ENCODE assay signal across 8 cellular contexts in the genomic region with DNA sequence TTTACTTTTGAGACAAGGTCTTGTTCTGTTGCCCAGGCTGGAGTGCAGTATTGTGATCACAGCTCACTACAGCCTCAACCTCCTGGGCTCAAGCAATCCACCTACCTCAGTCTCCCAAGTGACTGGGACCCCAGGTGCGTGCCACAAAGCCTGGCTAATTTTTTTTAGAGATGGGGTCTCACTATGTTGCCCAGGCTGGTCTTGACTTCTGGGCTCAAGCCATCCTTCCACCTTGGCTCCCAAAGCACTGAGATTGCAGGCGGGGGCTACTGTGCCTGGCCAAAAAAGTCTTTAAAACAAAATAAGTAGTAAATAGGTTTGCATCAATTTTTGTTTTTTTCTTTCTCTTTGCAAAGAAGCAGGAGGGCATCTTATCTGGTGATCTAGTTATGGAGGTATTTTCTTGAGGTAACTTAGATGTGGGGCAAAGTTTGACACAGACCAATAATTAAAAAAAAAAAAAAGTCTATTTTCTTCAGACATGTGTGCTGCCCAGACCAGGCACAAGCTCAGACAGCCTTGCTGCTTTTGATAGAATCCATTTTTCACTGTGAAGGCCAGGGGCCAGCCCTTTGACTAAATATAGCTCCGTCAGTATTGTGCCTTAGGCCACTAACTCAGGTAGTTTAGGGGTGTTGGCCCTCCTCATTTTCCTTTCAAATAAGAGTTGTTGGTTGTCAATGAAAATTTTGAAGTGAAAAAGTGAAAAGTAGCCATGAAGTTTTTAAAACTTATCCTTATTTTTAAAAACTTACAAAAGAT. TPM values are rescaled to one million over a fixed set of nuclear protein-coding genes. Genes with fewer than 3 reads are reported as not detected.
DNase-seq lines count a peak whose midpoint lies in the region; ATAC-seq and TF ChIP-seq lines count a peak whose summit lies in the region.

No MANE protein-coding gene starts in this region.

- peak overlapping the region; percentile 30; the same call in 1 of the 2 replicates for H3K9ac ChIP-seq in DND-41 (ENCODE audit: low read depth, low read length)
- no peak overlapping the region for H3K9ac ChIP-seq in fibroblast of lung (ENCODE audit: insufficient read depth, low read length)

- peak overlapping the region; percentile 91 for H3K4me2 ChIP-seq in DND-41 (ENCODE audit: insufficient read depth, low read length)
- H3K4me2 ChIP-seq in fibroblast of lung (ENCODE audit: extremely low read depth, insufficient read depth, low read length) = peak overlapping the region; percentile 97

- H3K4me1 ChIP-seq in DND-41 (ENCODE audit: insufficient read depth, low read length) (peaks cover 83% of the 10 kb centered on the region), fibroblast of lung (ENCODE audit: control insufficient read depth, extremely low read depth, insufficient read depth, low read length) (peaks cover 43% of the 10 kb centered on the region), sigmoid colon (peaks cover 2 to 86% (median 82%) of the 10 kb centered on the region in 4 donors)

- TF ChIP-seq EP300 in sigmoid colon (IDR thresholded peaks at IDR 0.05) = no peak

- H3K27ac ChIP-seq in DND-41 (ENCODE audit: low read length) (no peak overlapping the region), VCaP (peak overlapping the region; percentile 97), fibroblast of lung (ENCODE audit: insufficient read depth, low read length) (peak overlapping the region; percentile 81), sigmoid colon (peak overlapping the region; percentile 91 to 94 (median 94))

- H4K20me1 ChIP-seq in DND-41 (ENCODE audit: insufficient read depth, low read length) (no peaks in the 10 kb centered on the region), fibroblast of lung (ENCODE audit: control insufficient read depth, extremely low read depth, insufficient read depth, low read length) (no peaks in the 10 kb centered on the region)

- H2AFZ ChIP-seq in DND-41 (ENCODE audit: low read depth, low read length) (no peak overlapping the region), fibroblast of lung (ENCODE audit: low read length) (no peak overlapping the region)

- DNase-seq in DND-41 (no peak), fibroblast of lung (ENCODE audit: low read depth in 2 of 2) (no peak), sigmoid colon (no peak), NCI-H510A treated with DMSO at 0.1 percent for 48 hours (lab: John Stamatoyannopoulos, UW) (no peak), ureter (ENCODE audit: low spot score) (no peak), NCI-H1436 (lab: John Stamatoyannopoulos, UW) (no peak)

- TF ChIP-seq CTCF in DND-41 (IDR thresholded peaks at IDR 0.05; ENCODE audit: borderline replicate concordance, extremely low read depth, low read length, poor library complexity, severe bottlenecking) (no peak), VCaP (conservative IDR thresholded peaks at IDR 0.05) (no peak), fibroblast of lung (conservative IDR thresholded peaks at IDR 0.05 in 1 of 2, IDR thresholded peaks at IDR 0.05 in 1 of 2; ENCODE audit: low read depth in 1 of 2, low read length in 2 of 2) (no peak), sigmoid colon (IDR thresholded peaks at IDR 0.05) (no peak)

- H3K9me3 ChIP-seq in DND-41 (ENCODE audit: insufficient read depth, low read length, severe bottlenecking) = no peaks in the 10 kb centered on the region
- no peaks in the 10 kb centered on the region for H3K9me3 ChIP-seq in fibroblast of lung (ENCODE audit: control insufficient read depth, insufficient read depth, low read depth, low read length)
- H3K9me3 ChIP-seq in sigmoid colon = no peaks in the 10 kb centered on the region

- 58 to 76% methylated on average over 3 of the region's 3 CpGs for whole genome bisulfite sequencing in sigmoid colon, 2 donors

- H3K4me3 ChIP-seq in DND-41 (ENCODE audit: low read depth in 1 of 2, low read length in 2 of 2) = peak overlapping the region in 1 of 2 experiments; percentile 35; a peak in 1 of 4 replicates
- H3K4me3 ChIP-seq in fibroblast of lung (replicated peaks in 1 of 4; ENCODE audit: control extremely low read depth in 1 of 4, insufficient read depth in 1 of 4, low read depth in 3 of 4, low read length in 4 of 4) = peak overlapping the region; percentile 33 to 87 (median 82)
- peak overlapping the region; percentile 67 to 94 (median 82) for H3K4me3 ChIP-seq in sigmoid colon

- H3K36me3 ChIP-seq in DND-41 (ENCODE audit: insufficient read depth, low read length) (peaks cover 18% of the 10 kb centered on the region), fibroblast of lung (ENCODE audit: control insufficient read depth, insufficient read depth, low read length) (no peaks in the 10 kb centered on the region), sigmoid colon (no peaks in the 10 kb centered on the region)

- TF ChIP-seq POLR2A in sigmoid colon (IDR thresholded peaks at IDR 0.05) = no peak

- H3K27me3 ChIP-seq in DND-41 (ENCODE audit: insufficient read depth, low read length, poor library complexity) (no peaks in the 10 kb centered on the region), fibroblast of lung (ENCODE audit: control insufficient read depth, insufficient read depth, low read length) (no peaks in the 10 kb centered on the region), sigmoid colon (no peaks in the 10 kb centered on the region)

- ATAC-seq in DND-41 (ENCODE audit: insufficient read depth, low read depth) = no peak
- ATAC-seq in HG03460 (IDR thresholded peaks at IDR 0.05; ENCODE audit: unreplicated experiment) = no peak

- H3K79me2 ChIP-seq in DND-41 (ENCODE audit: insufficient read depth, low read length) (peaks cover 75% of the 10 kb centered on the region), fibroblast of lung (ENCODE audit: control insufficient read depth, insufficient read depth, low read length) (peaks cover 65% of the 10 kb centered on the region)

- intact Hi-C loops in sigmoid colon (cut with DNase I) = no loop called here

RNA-seq across cellular contexts. Expression of a gene that starts 2.5 kb away (rescaled TPM):
- total RNA-seq in fibroblast of lung (132 and 209 TPM in 2 replicates), sigmoid colon (100 to 1,000 TPM in 3 of 4 donors, 10 to 100 TPM in 1; 82.1 to 181 (median 144) TPM), ureter (106 TPM)
- polyA plus RNA-seq in fibroblast of lung (218 and 253 TPM in 2 replicates), sigmoid colon (100 to 1,000 TPM in 1 of 3 donors, 10 to 100 TPM in 2; 36.6 to 110 (median 50.2) TPM)
- polyA plus RNA-seq in fibroblast of lung (2012) = 165 and 171 TPM in 2 replicates
- polyA minus RNA-seq in fibroblast of lung (ENCODE audit: low replicate concordance) = 199 and 251 TPM in 2 replicates

RNA-seq across cellular contexts. Expression of a gene that starts 7.0 kb away (rescaled TPM):
- total RNA-seq in fibroblast of lung = 70.4 and 93.3 TPM in 2 replicates
- 77.2 and 95.4 TPM in 2 replicates for polyA plus RNA-seq in fibroblast of lung
- 53.2 and 62.6 TPM in 2 replicates for polyA plus RNA-seq in fibroblast of lung (2012)
- 13.2 and 18.0 TPM in 2 replicates for polyA minus RNA-seq in fibroblast of lung (ENCODE audit: low replicate concordance)
- total RNA-seq in sigmoid colon = 10 to 100 TPM; 53.6 to 84.9 (median 61.6) TPM
- polyA plus RNA-seq in sigmoid colon = 10 to 100 TPM; 36.6 to 54.6 (median 38.1) TPM
- total RNA-seq in ureter = 72.4 TPM

RNA-seq across cellular contexts. Expression of a gene that starts 35.1 kb away (rescaled TPM):
- total RNA-seq in fibroblast of lung (37.0 and 51.5 TPM in 2 replicates), sigmoid colon (10 to 100 TPM; 26.9 to 32.8 (median 30.9) TPM), ureter (39.1 TPM)
- polyA plus RNA-seq in fibroblast of lung (18.0 and 27.5 TPM in 2 replicates), sigmoid colon (10 to 100 TPM in 2 of 3 donors, 1 to 10 TPM in 1; 9.9 to 12.4 (median 11.4) TPM)
- polyA plus RNA-seq in fibroblast of lung (2012) = 19.4 and 28.1 TPM in 2 replicates
- polyA minus RNA-seq in fibroblast of lung (ENCODE audit: low replicate concordance) = 9.8 and 31.5 TPM in 2 replicates

RNA-seq across cellular contexts. Expression of a gene that starts 35.2 kb away (rescaled TPM):
- total RNA-seq in fibroblast of lung (0.51 and 4.0 TPM in 2 replicates), sigmoid colon (not detected), ureter (0.13 TPM)
- polyA plus RNA-seq in fibroblast of lung (0.20 TPM in 2 replicates), sigmoid colon (under 1 TPM in 2 of 3 donors, not detected in 1; 0.01 to 0.23 TPM)
- polyA plus RNA-seq in fibroblast of lung (2012) = 0.30 and 0.42 TPM in 2 replicates
- polyA minus RNA-seq in fibroblast of lung (ENCODE audit: low replicate concordance) = not detected in 2 replicates
